In the genomic region with DNA sequence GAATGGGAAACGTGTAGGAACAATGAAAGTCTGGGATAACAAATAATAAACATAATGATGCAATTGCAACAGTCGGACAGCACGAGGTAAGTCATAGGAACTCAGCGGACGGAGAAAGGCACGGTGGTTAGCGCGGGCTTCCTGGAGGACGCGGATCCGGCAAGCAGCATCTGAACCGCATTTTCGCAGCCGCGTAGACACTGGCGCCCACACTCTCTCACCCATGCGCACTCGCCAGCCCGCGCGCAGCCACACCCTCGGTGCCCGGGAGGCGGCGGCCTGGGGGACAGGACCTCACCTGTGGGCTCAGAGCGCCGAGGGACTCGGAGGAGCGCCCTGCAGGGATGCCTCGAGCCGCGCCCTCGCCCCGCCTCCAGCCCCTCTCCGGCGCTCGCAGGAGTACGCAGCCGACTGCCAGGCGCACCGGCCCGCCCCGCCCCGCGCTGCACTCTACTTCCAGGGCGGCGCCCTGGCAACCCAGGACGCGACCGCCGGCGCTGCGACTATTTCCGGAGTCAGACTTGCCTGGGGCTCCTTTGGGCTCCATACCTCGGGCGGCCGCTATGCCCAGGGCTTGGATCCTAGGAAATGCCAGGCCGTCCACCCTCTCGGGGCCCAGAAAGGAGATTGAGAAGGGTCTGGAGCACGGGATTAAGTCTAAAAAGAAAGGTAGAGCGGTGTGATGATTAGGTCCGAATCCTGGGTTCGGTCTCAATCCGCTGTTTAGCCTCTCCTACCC, we compare ENCODE assay signal across 8 cellular contexts. TPM values are rescaled to one million over a fixed set of nuclear protein-coding genes. Genes with fewer than 3 reads are reported as not detected.
DNase-seq lines count a peak whose midpoint lies in the region; ATAC-seq and TF ChIP-seq lines count a peak whose summit lies in the region.

A gene (minus strand): TSS at position 413 of the 739 bp plus-strand sequence. CDS start 13,805 bp downstream, outside the sequence.

- peak; percentile 16 to 24 for TF ChIP-seq POLR2A in gastroesophageal sphincter (IDR thresholded peaks at IDR 0.05)

- peak in 3 of 4 experiments; percentile 22 to 42 (median 40) for TF ChIP-seq CTCF in gastroesophageal sphincter (IDR thresholded peaks at IDR 0.05)

- DNase-seq in DMS79 (lab: John Stamatoyannopoulos, UW), result peak; percentile 53
- peak; percentile 93 for DNase-seq in LoVo (ENCODE audit: low spot score)
- peak; percentile 88 for DNase-seq in SIG-M5 treated with dmso at 0.1 percent for 504 hours (lab: John Stamatoyannopoulos, UW; ENCODE audit: unreplicated experiment)
- peak; percentile 66 to 87 (median 73) for DNase-seq in activated naive CD4-positive, alpha-beta T cell (lab: John Stamatoyannopoulos, UW)
- peak in 55 of 56 donors; percentile 10 to 91 (median 75) for DNase-seq in nucleus accumbens (lab: John Stamatoyannopoulos, UW)
- DNase-seq in superior temporal gyrus (ENCODE audit: extremely low spot score), result peak; percentile 83

- peak; percentile 75 for ATAC-seq in GM21786 (IDR thresholded peaks at IDR 0.05; ENCODE audit: unreplicated experiment)
- ATAC-seq in gastroesophageal sphincter, result peak; percentile 96

- H3K36me3 ChIP-seq in gastroesophageal sphincter, result no peaks in the 10 kb centered on the region

- peak within 1 kb of the TSS in 3 of 4 donors; percentile 68 to 72 (median 70) for H3K27ac ChIP-seq in gastroesophageal sphincter

- peak within 1 kb of the TSS; percentile 75 to 80 for H3K4me3 ChIP-seq in gastroesophageal sphincter

- WGBS in gastroesophageal sphincter (ENCODE audit: low coverage in 1 of 2), 2 donors, result 7 to 39% methylated on average over 7 to 9 of the region's 64 CpGs

- no peak for TF ChIP-seq EP300 in gastroesophageal sphincter (IDR thresholded peaks at IDR 0.05)

- no peaks in the 10 kb centered on the region for H3K9me3 ChIP-seq in gastroesophageal sphincter

- peaks cover 0 to 17% (median 3%) of the 10 kb centered on the region in 3 donors for H3K4me1 ChIP-seq in gastroesophageal sphincter

- H3K27me3 ChIP-seq in gastroesophageal sphincter, result no peaks in the 10 kb centered on the region

RNA-seq across cellular contexts. Expression of the gene that starts here (rescaled TPM):
- 1 to 10 TPM; 3.9 to 8.0 (median 5.4) TPM for total RNA-seq in gastroesophageal sphincter

Comparison
In these comparisons a context has a peak if more than half of its experiments do, and no peak if none do; other contexts are left out.
1. Peak in every context shown above with its lines: DNase-seq, ATAC-seq, H3K4me3 ChIP-seq and H3K27ac ChIP-seq.